Comparison of ENCODE assay signal across 8 cellular contexts in the genomic region with DNA sequence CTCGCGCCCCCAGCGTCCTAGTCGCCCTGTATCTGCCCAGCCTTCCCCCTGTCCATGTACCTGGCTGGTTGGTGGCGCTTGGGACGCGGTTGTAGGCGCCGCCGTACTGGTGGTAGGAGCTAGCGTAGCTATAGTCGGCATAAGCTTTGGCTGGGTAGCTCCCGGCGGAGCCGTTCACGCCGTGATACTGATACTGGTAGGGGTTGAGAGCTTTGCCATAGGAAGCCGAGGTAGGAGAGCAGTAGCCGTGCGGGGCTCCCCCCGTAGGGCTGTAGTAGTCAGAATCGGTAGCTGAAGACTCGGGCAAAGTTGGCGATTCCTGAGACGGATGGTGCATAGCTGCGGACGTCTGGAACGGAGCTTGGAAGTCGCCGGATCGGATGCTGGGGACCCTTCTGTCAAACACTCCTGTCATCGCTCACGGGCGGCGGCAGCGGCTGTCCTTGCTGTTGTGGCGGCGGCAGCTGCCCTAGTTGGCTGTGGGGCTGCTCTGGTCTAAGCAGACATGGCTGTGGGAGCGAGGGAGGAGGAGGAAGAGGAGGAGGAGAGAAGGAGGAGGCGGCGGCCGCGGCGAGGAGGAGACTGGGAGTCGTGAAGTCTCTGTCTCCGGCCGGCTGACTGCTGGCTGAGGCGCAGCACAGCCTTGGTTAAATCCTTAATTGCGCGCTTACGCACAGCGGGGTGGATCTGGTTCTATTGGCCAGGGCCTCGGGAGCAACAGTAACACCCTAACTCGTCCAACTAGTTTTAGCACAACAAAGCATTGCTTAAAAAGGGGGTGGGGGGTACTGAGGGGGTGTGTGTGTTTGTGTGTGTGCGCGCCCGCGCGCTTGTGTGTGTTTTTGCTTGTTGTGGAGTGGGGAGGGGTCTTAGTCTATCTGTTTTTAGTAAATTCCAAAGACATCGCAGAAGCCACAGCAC. TPM values are rescaled to one million over a fixed set of nuclear protein-coding genes. Genes with fewer than 3 reads are reported as not detected.
DNase-seq lines count a peak whose midpoint lies in the region; ATAC-seq and TF ChIP-seq lines count a peak whose summit lies in the region.

A gene (minus strand): TSS at position 623 of the 921 bp plus-strand sequence. CDS start 208 bp downstream, at position 415.

- ATAC-seq in GM18511 (IDR thresholded peaks at IDR 0.05; ENCODE audit: unreplicated experiment), result no peak
- no peak for ATAC-seq in GM21526 (IDR thresholded peaks at IDR 0.05; ENCODE audit: low FRiP score, unreplicated experiment)

- no peaks in the 10 kb centered on the region for H3K36me3 ChIP-seq in Peyer's patch

- H3K27ac ChIP-seq in Peyer's patch, result no peak within 1 kb of the TSS

- TF ChIP-seq POLR2A in Peyer's patch (IDR thresholded peaks at IDR 0.05), result no peak

- DNase-seq in activated CD8-positive, alpha-beta memory T cell treated with anti-CD3 and anti-CD28 coated beads, Interleukin-2, amount 50 U/mL, for 48 hours, result peak; percentile 64
- DNase-seq in activated CD8-positive, alpha-beta memory T cell treated with anti-CD3 and anti-CD28 coated beads for 24 hours, result no peak
- DNase-seq in NCI-H345 (lab: John Stamatoyannopoulos, UW) (peak; percentile 73), dedifferentiated amniotic fluid mesenchymal stem cell (ENCODE audit: extremely low spot score) (peak; percentile 75), myocyte (ENCODE audit: low read depth) (peak; percentile 56), Peyer's patch (no peak)

- no peak for TF ChIP-seq CTCF in Peyer's patch (IDR thresholded peaks at IDR 0.05)

- peak within 1 kb of the TSS in 2 of 4 donors; percentile 19 to 31 for H3K4me3 ChIP-seq in Peyer's patch

- no peaks in the 10 kb centered on the region for H3K9me3 ChIP-seq in Peyer's patch

- peaks cover 0 to 68% of the 10 kb centered on the region in 2 donors for H3K27me3 ChIP-seq in Peyer's patch

- H3K4me1 ChIP-seq in Peyer's patch, result peaks cover 0 to 36% (median 2%) of the 10 kb centered on the region in 4 donors

RNA-seq across cellular contexts. Expression of the gene that starts here (rescaled TPM):
- total RNA-seq in myocyte (not detected in 2 replicates), Peyer's patch (not detected)
- 0.10 TPM for polyA plus RNA-seq in myocyte (2012)

Comparison
In these comparisons a context has a peak if more than half of its experiments do, and no peak if none do; other contexts are left out.
1. DNase-seq: peak in activated CD8-positive, alpha-beta memory T cell treated with anti-CD3 and anti-CD28 coated beads, Interleukin-2, amount 50 U/mL, for 48 hours (single experiment), NCI-H345 (single experiment) and dedifferentiated amniotic fluid mesenchymal stem cell (single experiment); none in activated CD8-positive, alpha-beta memory T cell treated with anti-CD3 and anti-CD28 coated beads for 24 hours (single experiment) and Peyer's patch (0 of 3).
2. Peak in DNase-seq in myocyte; RNA of the gene not detected or under 1 TPM.